ENCODE assay signal across 9 cellular contexts in the genomic region with DNA sequence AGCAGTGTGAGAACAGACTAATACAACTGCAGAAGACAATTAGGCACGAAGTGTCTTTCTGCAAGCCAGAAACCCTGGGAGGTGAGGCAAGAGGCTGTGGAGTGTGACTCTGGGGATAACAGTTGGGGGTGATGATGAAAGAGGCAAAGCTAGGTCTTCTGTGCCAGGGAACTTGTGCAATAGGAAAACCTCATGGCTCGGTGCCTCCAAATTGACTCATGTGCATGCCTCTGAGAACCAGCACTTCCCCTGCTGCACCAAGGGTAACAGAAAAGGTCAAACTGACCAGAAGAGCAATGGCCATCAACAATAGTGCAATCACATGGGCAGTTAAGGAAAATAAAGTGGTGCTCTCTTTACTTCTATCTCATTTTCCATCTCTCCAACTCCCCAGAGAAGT.
A peak's percentile ranks its signal among the peaks of the same experiment; 100 is the strongest.
DNase-seq lines count a peak whose midpoint lies in the region; ATAC-seq, FAIRE-seq and TF ChIP-seq lines count a peak whose summit lies in the region.
"Had no signal": no experiment of that assay in that cellular context is flagged by ENCODE, and none has a peak within 500 bp of the region (broad histone marks: within the 10 kb centered on the region; RNA-seq: fewer than 3 reads in every experiment).

No MANE protein-coding gene starts in this region.

- peak; percentile 72 for FAIRE-seq in endothelial cell of umbilical vein (lab: Jason Lieb, UNC)

- DNase-seq in AG08396 (ENCODE audit: low spot score): peak; percentile 85
- peak; percentile 80 for DNase-seq in NCI-H446 treated with DMSO at 0.1 percent for 48 hours (lab: John Stamatoyannopoulos, UW)
- DNase-seq in endothelial cell of umbilical vein (ENCODE audit: low read depth, low spot score): peak; percentile 84
- peak in 2 of 3 donors; percentile 32 to 40 for DNase-seq in mucosa of descending colon
- DNase-seq in COLO829 (ENCODE audit: low spot score): no peak
- no peak for DNase-seq in HuH-7 (ENCODE audit: low spot score)
- DNase-seq in dorsolateral prefrontal cortex: no peak

- no TSS peak for BruUV-seq in endothelial cell of umbilical vein (replicated peaks; lab: Mats Ljungman, UMichigan)

- intact Hi-C loops in endothelial cell of umbilical vein (cut with micrococcal nuclease) (no loop called here), mucosa of descending colon (cut with DNase I, micrococcal nuclease) (no loop called here), dorsolateral prefrontal cortex (cut with DNase I) (no loop called here)

- no peak overlapping the region for H2AFZ ChIP-seq in endothelial cell of umbilical vein (ENCODE audit: low read depth, low read length)

- no peaks in the 10 kb centered on the region for H4K20me1 ChIP-seq in endothelial cell of umbilical vein (replicated peaks; ENCODE audit: control insufficient read depth, extremely low read depth, insufficient read depth, low read length)

- no peaks in the 10 kb centered on the region for H3K36me3 ChIP-seq in endothelial cell of umbilical vein (ENCODE audit: control insufficient read depth in 2 of 2, extremely low read depth in 1 of 2, insufficient read depth in 2 of 2, low read length in 2 of 2)
- no peaks in the 10 kb centered on the region for H3K36me3 ChIP-seq in mucosa of descending colon (ENCODE audit: low read depth)
- H3K36me3 ChIP-seq: breast epithelium had no signal

- H3K9me1 ChIP-seq in endothelial cell of umbilical vein (replicated peaks; ENCODE audit: control insufficient read depth, extremely low read depth, insufficient read depth, low read length): no peaks in the 10 kb centered on the region

- no peak overlapping the region for H3K9ac ChIP-seq in endothelial cell of umbilical vein (replicated peaks; ENCODE audit: extremely low read depth, insufficient read depth, low read length)

- TF ChIP-seq CTCF in endothelial cell of umbilical vein (IDR thresholded peaks at IDR 0.05; ENCODE audit: extremely low read depth in 1 of 2, insufficient read depth in 1 of 2, low read depth in 1 of 2, low read length in 2 of 2): no peak
- TF ChIP-seq CTCF in mucosa of descending colon (IDR thresholded peaks at IDR 0.05): no peak
- TF ChIP-seq CTCF in dorsolateral prefrontal cortex (IDR thresholded peaks at IDR 0.05 in 54 of 56, conservative IDR thresholded peaks at IDR 0.05 in 2 of 56; ENCODE audit: low read depth in 1 of 56, partially characterized antibody in 56 of 56): no peak

- no peaks in the 10 kb centered on the region for H3K27me3 ChIP-seq in endothelial cell of umbilical vein (ENCODE audit: control insufficient read depth in 2 of 2, insufficient read depth in 2 of 2, low read length in 2 of 2)
- H3K27me3 ChIP-seq in dorsolateral prefrontal cortex: no peaks in the 10 kb centered on the region
- H3K27me3 ChIP-seq: breast epithelium had no signal

- H3K4me1 ChIP-seq in endothelial cell of umbilical vein (ENCODE audit: control insufficient read depth, extremely low read depth, insufficient read depth, low read length) (peaks cover 11% of the 10 kb centered on the region), mucosa of descending colon (ENCODE audit: low read depth) (no peaks in the 10 kb centered on the region)
- H3K4me1 ChIP-seq: breast epithelium had no signal

- no peak overlapping the region for H3K4me2 ChIP-seq in endothelial cell of umbilical vein (ENCODE audit: insufficient read depth, low read length)

- H3K4me3 ChIP-seq in endothelial cell of umbilical vein (replicated peaks in 1 of 3; ENCODE audit: insufficient read depth in 1 of 3, low read depth in 1 of 3, low read length in 3 of 3): no peak overlapping the region
- no peak overlapping the region for H3K4me3 ChIP-seq in mucosa of descending colon
- no peak overlapping the region for H3K4me3 ChIP-seq in dorsolateral prefrontal cortex
- H3K4me3 ChIP-seq: breast epithelium had no signal

- dilution Hi-C loops in endothelial cell of umbilical vein (cut with MboI; ENCODE audit: extremely low pct_ligation_motif_present, low sequenced_read_pairs): no loop called here

- TF ChIP-seq POLR2A in endothelial cell of umbilical vein (IDR thresholded peaks at IDR 0.05; ENCODE audit: low read depth, low read length): no peak

- ATAC-seq in mucosa of descending colon (peak; percentile 59), HG03565 (IDR thresholded peaks at IDR 0.05; ENCODE audit: unreplicated experiment) (no peak)

- H3K79me2 ChIP-seq in endothelial cell of umbilical vein (ENCODE audit: control insufficient read depth, insufficient read depth, low read length): no peaks in the 10 kb centered on the region

- CTCF ChIA-PET in endothelial cell of umbilical vein (lab: Charles Lee): interaction anchor here (1.0 to 1.8 kb wide), 3 partner anchors 13 to 332 kb away, joined by 3 to 10 read pairs (median 3); partner anchors contain the start of gene SCG2

- POLR2A ChIA-PET in endothelial cell of umbilical vein (lab: Charles Lee): interaction anchor here (0.6 kb wide), 1 partner anchor 183 kb away, joined by 3 read pairs; no protein-coding TSS in a partner anchor

- H3K9me3 ChIP-seq in endothelial cell of umbilical vein (replicated peaks; ENCODE audit: control insufficient read depth, insufficient read depth, low read length) (no peaks in the 10 kb centered on the region), mucosa of descending colon (no peaks in the 10 kb centered on the region)
- H3K9me3 ChIP-seq: breast epithelium had no signal

- no peak overlapping the region for H3K27ac ChIP-seq in endothelial cell of umbilical vein (ENCODE audit: insufficient read depth, low read depth, low read length)
- H3K27ac ChIP-seq in dorsolateral prefrontal cortex: no peak overlapping the region

TF ChIP-seq in endothelial cell of umbilical vein, 7 proteins besides CTCF, POLR2A, EP300 and RAD21:
- peak; percentile 19 for TF ChIP-seq JUN (IDR thresholded peaks at IDR 0.05; ENCODE audit: borderline replicate concordance, insufficient read depth, insufficient read length, low read depth)
- TF ChIP-seq MYC (IDR thresholded peaks at IDR 0.05; ENCODE audit: low read depth, low read length): no peak
- peak; percentile 75 for TF ChIP-seq GATA2 (IDR thresholded peaks at IDR 0.05; ENCODE audit: insufficient read depth, insufficient read length, low read depth, low read length)
- TF ChIP-seq EZH2 (IDR thresholded peaks at IDR 0.05; ENCODE audit: borderline replicate concordance, low read depth, low read length, severe bottlenecking): no peak
- TF ChIP-seq, protein P1, sequence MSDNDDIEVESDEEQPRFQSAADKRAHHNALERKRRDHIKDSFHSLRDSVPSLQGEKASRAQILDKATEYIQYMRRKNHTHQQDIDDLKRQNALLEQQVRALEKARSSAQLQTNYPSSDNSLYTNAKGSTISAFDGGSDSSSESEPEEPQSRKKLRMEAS (IDR thresholded peaks at IDR 0.05; ENCODE audit: insufficient read depth, insufficient read length): no peak
- TF ChIP-seq POLR2AphosphoS5 (IDR thresholded peaks at IDR 0.05; ENCODE audit: insufficient read depth, low read depth, low read length): peak; percentile 66
- TF ChIP-seq FOS (IDR thresholded peaks at IDR 0.05; ENCODE audit: borderline replicate concordance, insufficient read depth, low read length): peak; percentile 59
TF ChIP-seq in endothelial cell of umbilical vein: peak in this region for 4.

Comparison
In these comparisons a context has a peak if more than half of its experiments do, and no peak if none do; other contexts are left out.
1. DNase-seq: peak in AG08396 (single experiment), NCI-H446 treated with DMSO at 0.1 percent for 48 hours (single experiment), endothelial cell of umbilical vein (single experiment) and mucosa of descending colon (2 of 3); none in COLO829 (single experiment), HuH-7 (single experiment) and dorsolateral prefrontal cortex (0 of 10).